ENCODE assay signal across 1 cellular context in the genomic region with DNA sequence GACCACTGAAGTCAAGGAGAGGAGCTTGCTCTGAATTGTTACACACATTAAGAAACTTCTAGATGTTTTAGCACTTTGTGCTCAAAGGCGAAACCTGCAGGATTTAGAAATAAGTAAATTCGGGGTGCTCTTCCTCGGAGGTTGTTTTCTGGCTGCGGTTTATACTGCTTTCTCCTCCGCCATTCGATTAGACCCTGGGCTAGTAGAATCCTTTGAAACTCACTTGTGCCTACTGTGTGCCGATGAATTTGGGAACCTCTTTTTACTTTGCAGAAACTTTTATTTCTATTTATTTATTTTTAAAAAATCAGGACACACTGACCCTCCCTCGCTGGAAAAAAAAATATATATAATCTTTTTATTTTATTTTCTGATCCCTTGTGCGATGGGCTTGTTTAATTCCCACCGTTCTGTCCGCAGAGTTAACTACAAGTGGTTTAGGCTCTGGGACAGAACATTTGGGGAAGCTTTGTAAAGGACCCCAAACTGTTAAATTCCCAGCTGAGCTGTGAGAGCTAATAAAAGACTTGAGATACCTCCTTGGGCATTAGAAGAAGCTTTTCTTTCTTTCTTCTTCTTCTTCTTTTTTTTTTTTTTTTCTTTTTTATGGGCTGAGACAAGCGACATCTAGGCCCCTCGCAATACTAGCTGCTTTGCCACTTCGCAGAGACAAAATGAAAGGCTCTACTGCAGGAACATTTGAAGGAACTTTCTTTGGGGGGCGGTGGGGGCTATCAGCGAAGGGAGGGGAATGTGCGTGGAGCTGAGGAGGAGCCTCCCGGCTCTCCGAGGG.
TF ChIP-seq lines count a peak whose summit lies in the region.

No MANE protein-coding gene starts in this region.

TF ChIP-seq in GM23338, 12 proteins besides CTCF, POLR2A, EP300 and RAD21 (continued from another document):
- no peak for TF ChIP-seq ZNF462 (CRISPR knock-in tag; IDR thresholded peaks at IDR 0.05)
